Comparison of ENCODE assay signal across 1 cellular context in the genomic region with DNA sequence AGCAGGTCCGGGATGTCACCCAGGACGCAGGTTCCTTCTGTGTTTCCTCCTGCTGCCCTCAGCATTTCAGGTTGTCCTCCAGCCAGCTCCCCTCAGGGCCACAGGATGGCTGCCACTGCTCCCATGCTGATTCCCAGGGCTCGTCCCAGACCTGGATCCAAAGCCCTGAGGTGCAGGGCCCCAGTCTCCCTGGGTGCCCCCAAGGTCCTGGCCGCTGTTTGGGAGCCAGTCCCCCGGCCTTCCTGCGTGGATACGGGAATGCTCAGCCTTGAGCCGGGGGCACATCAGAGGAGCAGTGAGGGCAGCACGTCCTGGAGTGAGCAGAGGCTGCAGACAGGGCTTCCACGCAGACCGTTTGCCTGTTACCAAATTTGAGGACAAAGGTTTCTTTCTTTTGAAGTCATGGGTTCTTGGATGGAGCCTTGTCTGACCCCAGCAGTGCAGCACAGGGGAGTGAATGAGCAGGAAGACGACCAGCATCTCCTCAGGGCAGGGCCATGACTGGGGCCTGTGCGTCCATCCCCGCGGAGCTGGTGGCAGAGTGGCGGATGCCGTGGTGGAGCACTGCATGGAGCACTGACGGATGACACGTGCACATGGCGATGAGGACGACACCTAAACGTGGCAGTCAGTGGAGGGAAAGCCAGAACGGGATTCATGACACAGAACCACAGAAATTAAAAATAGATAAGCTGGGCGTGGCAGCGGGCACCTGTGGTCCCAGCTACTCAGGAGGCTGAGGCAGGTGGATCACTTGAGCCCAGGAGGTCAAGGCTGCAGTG.
TF ChIP-seq lines count a peak whose summit lies in the region.

No MANE protein-coding gene starts in this region.

TF ChIP-seq in H1, 55 proteins besides CTCF, POLR2A, EP300 and RAD21:
- TF ChIP-seq RXRA (IDR thresholded peaks at IDR 0.05; ENCODE audit: insufficient read depth, low read depth, low read length) (no peak), KDM4A (IDR thresholded peaks at IDR 0.05; ENCODE audit: low read depth, low read length, severe bottlenecking) (no peak), ATF2 (IDR thresholded peaks at IDR 0.05; ENCODE audit: low read length) (no peak), CHD1 (IDR thresholded peaks at IDR 0.05; ENCODE audit: low read depth, low read length) (no peak), FOSL1 (IDR thresholded peaks at IDR 0.05; ENCODE audit: insufficient read depth, low read depth, low read length) (no peak), NANOG (IDR thresholded peaks at IDR 0.05; ENCODE audit: insufficient read depth, low read depth, low read length, poor library complexity, severe bottlenecking) (no peak), KDM1A (IDR thresholded peaks at IDR 0.05; ENCODE audit: borderline replicate concordance, low read length) (no peak), RNF2 (IDR thresholded peaks at IDR 0.05; ENCODE audit: borderline replicate concordance, low read depth, low read length, missing control alignments, poor library complexity, severe bottlenecking) (no peak)
